11 cellular contexts compared by ENCODE assay signal in genomic region chrX:119990995-119991787, GRCh38. TPM values are rescaled to one million over a fixed set of nuclear protein-coding genes. Genes with fewer than 3 reads are reported as not detected.
DNase-seq lines count a peak whose midpoint lies in the region; ATAC-seq, FAIRE-seq and TF ChIP-seq lines count a peak whose summit lies in the region.
"Had no signal": no experiment of that assay in that cellular context is flagged by ENCODE, and none has a peak within 500 bp of the region (broad histone marks: within the 10 kb centered on the region; RNA-seq: fewer than 3 reads in every experiment).

No MANE protein-coding gene starts in this region.

- CTCF ChIA-PET in H1 (lab: Charles Lee; ENCODE audit: partially characterized antibody) = interaction anchor here (0.6 to 2.9 kb wide), 4 partner anchors 8 to 868 kb away, joined by 3 to 9 read pairs (median 4); no protein-coding TSS in a partner anchor

- peak overlapping the region; percentile 55 for H3K4me3 ChIP-seq in NB4 (ENCODE audit: low read depth, low read length)
- H3K4me3 ChIP-seq in H1 (ENCODE audit: extremely low read depth in 1 of 4, insufficient read depth in 2 of 4, low read depth in 3 of 4, low read length in 4 of 4) = peak overlapping the region; percentile 21 to 58 (median 30)
- H3K4me3 ChIP-seq in trophoblast cell (ENCODE audit: low read depth, low read length) = peak overlapping the region; percentile 68
- peak overlapping the region in 2 of 4 donors; percentile 15 to 31 for H3K4me3 ChIP-seq in tibial nerve
- H3K4me3 ChIP-seq: K562 had no signal

- H4K8ac ChIP-seq in H1 (ENCODE audit: extremely low read depth, insufficient read depth, low read length) (no peak overlapping the region), trophoblast cell (ENCODE audit: low read depth, low read length) (peak overlapping the region; percentile 42)

- H3K79me2 ChIP-seq in H1 (ENCODE audit: control insufficient read depth in 1 of 2, insufficient read depth in 2 of 2, low read length in 2 of 2) = no peaks in the 10 kb centered on the region
- no peaks in the 10 kb centered on the region for H3K79me2 ChIP-seq in trophoblast cell (ENCODE audit: control insufficient read depth, insufficient read depth, low read length, poor library complexity)

- no peak overlapping the region for H2BK120ac ChIP-seq in H1 (replicated peaks; ENCODE audit: low read depth, low read length)
- H2BK120ac ChIP-seq in trophoblast cell (ENCODE audit: insufficient read depth, low read length, poor library complexity) = no peak overlapping the region

- no peak for TF ChIP-seq EP300 in H1 (IDR thresholded peaks at IDR 0.05; ENCODE audit: borderline replicate concordance in 1 of 2, low read depth in 2 of 2, low read length in 2 of 2)
- no peak for TF ChIP-seq EP300 in tibial nerve (IDR thresholded peaks at IDR 0.05)

- no peak overlapping the region for H4K5ac ChIP-seq in H1 (ENCODE audit: insufficient read length, low read depth, low read length)

- H4K91ac ChIP-seq in H1 (replicated peaks; ENCODE audit: insufficient read length, low read length) (no peak overlapping the region), trophoblast cell (ENCODE audit: low read depth, low read length) (no peak overlapping the region)

- no peak overlapping the region for H2BK15ac ChIP-seq in H1 (ENCODE audit: low read length)

- TF ChIP-seq POLR2A in NB4 (IDR thresholded peaks at IDR 0.05; ENCODE audit: extremely low read depth, insufficient read length) (no peak), H1 (IDR thresholded peaks at IDR 0.05; ENCODE audit: control extremely low read depth in 1 of 2, low read depth in 2 of 2, low read length in 2 of 2) (no peak), tibial nerve (IDR thresholded peaks at IDR 0.05) (no peak)

- H2BK12ac ChIP-seq in H1 (ENCODE audit: low read depth, low read length) (no peak overlapping the region), trophoblast cell (ENCODE audit: low read length) (no peak overlapping the region)

- H3K14ac ChIP-seq in H1 (ENCODE audit: insufficient read length) (no peak overlapping the region), trophoblast cell (ENCODE audit: low read length) (peak overlapping the region; percentile 14)

- H2BK5ac ChIP-seq in H1 (ENCODE audit: low read depth, low read length) (no peak overlapping the region), trophoblast cell (ENCODE audit: low read depth, low read length, poor library complexity) (peak overlapping the region; percentile 10)

- H3K18ac ChIP-seq in H1 (ENCODE audit: extremely low read depth, low read length) (no peak overlapping the region), trophoblast cell (ENCODE audit: low read length) (peak overlapping the region; percentile 47)

- POLR2A ChIA-PET in H1 (lab: Charles Lee; ENCODE audit: partially characterized antibody) = interaction anchor here (2.3 to 3.4 kb wide), 2 partner anchors 9 to 24 kb away, joined by 7 to 19 read pairs; no protein-coding TSS in a partner anchor

- H4K12ac ChIP-seq in trophoblast cell (ENCODE audit: low read depth, low read length) = no peak overlapping the region

- no peak for ATAC-seq in GM21381 (IDR thresholded peaks at IDR 0.05; ENCODE audit: unreplicated experiment)
- ATAC-seq: K562 had no signal

- H3K79me1 ChIP-seq in H1 (ENCODE audit: low read depth, low read length) (no peaks in the 10 kb centered on the region), trophoblast cell (ENCODE audit: low read length) (no peaks in the 10 kb centered on the region)

- no peak for FAIRE-seq in H1 (lab: Jason Lieb, UNC)
- FAIRE-seq: K562 had no signal

- no peak overlapping the region for H2AK5ac ChIP-seq in H1 (ENCODE audit: low read depth, low read length)
- H2AK5ac ChIP-seq in trophoblast cell (ENCODE audit: low read length) = no peak overlapping the region

- H3K9me3 ChIP-seq in H1 (ENCODE audit: insufficient read depth in 2 of 2, low read depth in 1 of 2, low read length in 1 of 2) (no peaks in the 10 kb centered on the region), trophoblast cell (ENCODE audit: insufficient read depth, low read depth, low read length) (no peaks in the 10 kb centered on the region), tibial nerve (no peaks in the 10 kb centered on the region)

- TF ChIP-seq CTCF in NB4 (IDR thresholded peaks at IDR 0.05; ENCODE audit: low read depth, low read length) (no peak), H1 (IDR thresholded peaks at IDR 0.05; ENCODE audit: control extremely low read depth in 1 of 3, insufficient read depth in 1 of 3, low read depth in 1 of 3, low read length in 3 of 3) (no peak), tibial nerve (IDR thresholded peaks at IDR 0.05) (no peak)

- H3K27me3 ChIP-seq in H1 (replicated peaks in 1 of 4; ENCODE audit: control insufficient read depth in 3 of 4, extremely low read depth in 1 of 4, insufficient read depth in 3 of 4, low read length in 3 of 4) = peaks cover 62 to 91% (median 79%) of the 10 kb centered on the region in 4 experiments
- H3K27me3 ChIP-seq in trophoblast cell (ENCODE audit: insufficient read depth, low read length) = no peaks in the 10 kb centered on the region
- H3K27me3 ChIP-seq in tibial nerve = peaks cover 0 to 71% of the 10 kb centered on the region in 2 donors

- H4K20me1 ChIP-seq in H1 (replicated peaks in 1 of 2; ENCODE audit: control insufficient read depth in 1 of 2, insufficient read depth in 2 of 2, low read length in 2 of 2) = peaks cover 0 to 4% of the 10 kb centered on the region in 2 experiments

- H3K23ac ChIP-seq in H1 (ENCODE audit: insufficient read length) (no peak overlapping the region), trophoblast cell (ENCODE audit: low read length) (no peak overlapping the region)

- no peak for TF ChIP-seq RAD21 in H1 (IDR thresholded peaks at IDR 0.05 in 1 of 2, conservative IDR thresholded peaks at IDR 0.05 in 1 of 2; ENCODE audit: low read depth in 2 of 2, low read length in 2 of 2)

- no peaks in the 10 kb centered on the region; a peak in 1 of 8 replicates for H3K36me3 ChIP-seq in H1 (ENCODE audit: control insufficient read depth in 2 of 4, insufficient read depth in 4 of 4, low read length in 3 of 4)
- peaks cover 0 to 2% of the 10 kb centered on the region in 2 experiments for H3K36me3 ChIP-seq in trophoblast cell (ENCODE audit: control insufficient read depth in 1 of 2, insufficient read depth in 2 of 2, low read length in 2 of 2)
- H3K36me3 ChIP-seq in tibial nerve = no peaks in the 10 kb centered on the region

- DNase-seq in DMS53 (lab: John Stamatoyannopoulos, UW) = peak; percentile 50
- no peak for DNase-seq in DMS53 treated with DMSO at 0.1 percent for 48 hours (lab: John Stamatoyannopoulos, UW; ENCODE audit: unreplicated experiment)
- peak; percentile 58 for DNase-seq in NB4 (ENCODE audit: low read depth)
- DNase-seq in H1 (ENCODE audit: low read depth in 1 of 2, low spot score in 2 of 2) = peak in 1 of 2 experiments; percentile 57
- DNase-seq in trophoblast cell = no peak
- no peak for DNase-seq in tibial nerve (ENCODE audit: low spot score in 2 of 2)
- no peak for DNase-seq in activated gamma-delta T cell treated with Interleukin-2 at 50 U/mL for 16 hours
- DNase-seq: stimulated activated CD4-positive, alpha-beta T cell treated with anti-CD3 and anti-CD28 coated beads, Interleukin-4, amount 100 ng/mL, for 24 hours; T1000 had no signal

- H3K27ac ChIP-seq in H1 (ENCODE audit: low read depth, low read length) = no peak overlapping the region
- H3K27ac ChIP-seq in trophoblast cell (ENCODE audit: low read depth, low read length) = no peak overlapping the region
- no peak overlapping the region for H3K27ac ChIP-seq in tibial nerve

- H3K9ac ChIP-seq in H1 (replicated peaks in 1 of 4; ENCODE audit: extremely low read depth in 1 of 4, low read depth in 3 of 4, low read length in 3 of 4) (no peak overlapping the region), trophoblast cell (ENCODE audit: low read length) (peak overlapping the region; percentile 16)

- no peak overlapping the region for H2BK20ac ChIP-seq in H1 (ENCODE audit: low read length)

- H3K4me2 ChIP-seq in H1 (ENCODE audit: insufficient read depth in 1 of 2, low read depth in 2 of 2, low read length in 2 of 2) (peak overlapping the region; percentile 78 to 80), trophoblast cell (ENCODE audit: low read length) (peak overlapping the region; percentile 89)

- no peak overlapping the region for H3K4ac ChIP-seq in H1 (replicated peaks; ENCODE audit: insufficient read length, low read depth, low read length)
- H3K4ac ChIP-seq in trophoblast cell (ENCODE audit: low read depth, low read length) = peak overlapping the region; percentile 31

- no peaks in the 10 kb centered on the region for H3K4me1 ChIP-seq in H1 (replicated peaks in 1 of 4; ENCODE audit: control insufficient read depth in 3 of 4, insufficient read depth in 4 of 4, low read length in 3 of 4)
- H3K4me1 ChIP-seq in trophoblast cell (ENCODE audit: control insufficient read depth in 1 of 2, insufficient read depth in 2 of 2, low read length in 2 of 2) = peaks cover 3 to 5% of the 10 kb centered on the region in 2 experiments
- peaks cover 0 to 17% (median 0%) of the 10 kb centered on the region in 4 donors for H3K4me1 ChIP-seq in tibial nerve

- peaks cover 7% of the 10 kb centered on the region; the same call in 1 of the 2 replicates for H3K23me2 ChIP-seq in H1 (ENCODE audit: low read depth, low read length)

- no peak overlapping the region for H3K56ac ChIP-seq in H1 (replicated peaks; ENCODE audit: insufficient read length, low read depth, low read length)

- WGBS in H1 (ENCODE audit: extremely low coverage in 1 of 2, insufficient coverage in 1 of 2, insufficient read length in 1 of 2, insufficient replicate concordance in 2 of 2, low coverage in 1 of 2, low lambda C conversion rate in 2 of 2, missing lambda C conversion rate in 1 of 2), 2 experiments = 2% methylated on average over 25 of the region's 48 CpGs; no CpG with 5 or more reads in 1 of the 2 experiments
- WGBS in trophoblast cell (ENCODE audit: extremely low coverage, insufficient coverage, insufficient read length) = no CpG with 5 or more reads among the region's 48 CpGs
- WGBS in tibial nerve, 2 donors = 0 to 40% methylated on average over 21 to 41 of the region's 48 CpGs

- no peak overlapping the region; the same call in 1 of the 2 replicates for H2AFZ ChIP-seq in H1 (ENCODE audit: low read length)
- no peak overlapping the region for H2AFZ ChIP-seq in trophoblast cell (ENCODE audit: insufficient read depth, low read length, poor library complexity)

TF ChIP-seq in H1, 55 proteins besides CTCF, POLR2A, EP300 and RAD21 (continues in another document):
- TF ChIP-seq SP4 (IDR thresholded peaks at IDR 0.05; ENCODE audit: low read length) = no peak

RNA-seq across cellular contexts. Expression of gene NKAP, which starts 47.6 kb away (rescaled TPM):
- total RNA-seq in H1 (2021; fragmentation: NEBNext Ultra II Directional; extraction: Animal tissue kit (Norgen Biotek cat#: 25700)) = 6.6 and 7.1 TPM in 2 replicates
- polyA plus RNA-seq in H1 (2011; rRNA removed) = 2.8 TPM in 2 replicates
- polyA plus RNA-seq in H1 (2011; cell fraction: cytosol; rRNA removed) = 3.6 TPM
- 2.4 TPM for polyA plus RNA-seq in H1 (2011; cell fraction: nucleus; rRNA removed)
- 2.9 to 4.8 TPM (median 3.3 TPM) in 4 replicates for polyA plus RNA-seq in H1 (2012, experiment 1 of 2)
- 0.71 TPM for polyA plus RNA-seq in H1 (2012, experiment 2 of 2)
- polyA plus RNA-seq in H1 (2013, experiment 1 of 2) = 6.7 TPM
- polyA plus RNA-seq in H1 (2013, experiment 2 of 2) = 6.4 TPM
- 1.2 TPM in 2 replicates for polyA minus RNA-seq in H1 (2011; rRNA and poly(A)+ RNA removed)
- polyA minus RNA-seq in H1 (2011; cell fraction: cytosol; rRNA and poly(A)+ RNA removed) = 2.6 TPM
- polyA minus RNA-seq in H1 (2011; cell fraction: nucleus; rRNA and poly(A)+ RNA removed) = 5.2 TPM
- polyA plus RNA-seq in trophoblast cell (2013) = 11.5 and 12.3 TPM in 2 replicates
- 10 to 100 TPM in 2 of 4 donors, 1 to 10 TPM in 2; 5.2 to 11.4 (median 9.7) TPM for total RNA-seq in tibial nerve

Comparison
In these comparisons a context has a peak if more than half of its experiments do, and no peak if none do; other contexts are left out.
1. DNase-seq: peak in DMS53 (single experiment) and NB4 (single experiment); none in DMS53 treated with DMSO at 0.1 percent for 48 hours (single experiment), trophoblast cell (0 of 2), tibial nerve (0 of 2) and activated gamma-delta T cell treated with Interleukin-2 at 50 U/mL for 16 hours (single experiment).